Comparison of ENCODE assay signal across 8 cellular contexts in genomic region chr14:50560929-50561280, GRCh38. TPM values are rescaled to one million over a fixed set of nuclear protein-coding genes. Genes with fewer than 3 reads are reported as not detected.
DNase-seq lines count a peak whose midpoint lies in the region; ATAC-seq, FAIRE-seq and TF ChIP-seq lines count a peak whose summit lies in the region.

No MANE protein-coding gene starts in this region.

- H3K9ac ChIP-seq in K562 (ENCODE audit: insufficient read depth in 1 of 2, low read depth in 2 of 2, low read length in 2 of 2), result no peak overlapping the region

- no peaks in the 10 kb centered on the region for H3K9me3 Mint-ChIP-seq in T-helper 2 cell treated with Interferon-gamma antibody and Interleukin-4, amounts not matched to agents 5 μg/mL and 100 μg/mL, for 36 hours

- no peak for TF ChIP-seq POLR2A in K562 (conservative IDR thresholded peaks at IDR 0.05)

- TF ChIP-seq EP300 in K562 (IDR thresholded peaks at IDR 0.05; ENCODE audit: low read length), result no peak

- intact Hi-C loops in K562 (cut with micrococcal nuclease) (no loop called here), sciatic nerve (cut with DNase I) (no loop called here)

- H3K4me3 Mint-ChIP-seq in T-helper 2 cell treated with Interferon-gamma antibody and Interleukin-4, amounts not matched to agents 5 μg/mL and 100 μg/mL, for 36 hours, result peak overlapping the region; percentile 80

- H3K4me1 ChIP-seq in K562 (replicated peaks in 1 of 2; ENCODE audit: control insufficient read depth in 2 of 2, insufficient read depth in 2 of 2, low read length in 2 of 2), result peaks cover 0 to 13% of the 10 kb centered on the region in 2 experiments; a peak in 2 of 5 replicates

- no peaks in the 10 kb centered on the region for H4K20me1 ChIP-seq in K562 (replicated peaks; ENCODE audit: control insufficient read depth, insufficient read depth, low read length)

- POLR2A ChIA-PET in K562 (lab: Yijun Ruan, JAX), result no interaction called here

- peak; percentile 73 for DNase-seq in GDM1 (lab: John Stamatoyannopoulos, UW)
- peak; percentile 85 for DNase-seq in NCI-H1092 treated with DMSO at 0.1 percent for 48 hours (lab: John Stamatoyannopoulos, UW)
- peak; percentile 69 for DNase-seq in T-helper 2 cell treated with Interferon-gamma antibody and Interleukin-4, amounts not matched to agents 5 μg/mL and 100 μg/mL, for 36 hours (ENCODE audit: low spot score)
- peak in 3 of 4 experiments; percentile 5 to 20 (median 7) for DNase-seq in K562 (ENCODE audit: extremely low read depth in 1 of 4, low spot score in 3 of 4)
- peak; percentile 92 for DNase-seq in sciatic nerve (ENCODE audit: low spot score)

- ATAC-seq in K562 (peak; percentile 66), sciatic nerve (peak; percentile 92), HG02973 (IDR thresholded peaks at IDR 0.05; ENCODE audit: unreplicated experiment) (no peak), HG03457 (IDR thresholded peaks at IDR 0.05; ENCODE audit: unreplicated experiment) (no peak)

- peaks cover 60% of the 10 kb centered on the region for H3K27me3 Mint-ChIP-seq in T-helper 2 cell treated with Interferon-gamma antibody and Interleukin-4, amounts not matched to agents 5 μg/mL and 100 μg/mL, for 36 hours (ENCODE audit: low read depth)

- no peak overlapping the region for H3K27ac ChIP-seq in K562 (ENCODE audit: extremely low read depth, low read depth, low read length)

- peak overlapping the region; percentile 59; the same call in 1 of the 2 replicates for H2AFZ ChIP-seq in K562 (ENCODE audit: low read depth, low read length)

- peak overlapping the region; percentile 74 for H3K4me2 ChIP-seq in K562 (ENCODE audit: insufficient read depth, low read length)

- in situ Hi-C loops in K562 (cut with MboI), result no loop called here

- H3K4me1 Mint-ChIP-seq in T-helper 2 cell treated with Interferon-gamma antibody and Interleukin-4, amounts not matched to agents 5 μg/mL and 100 μg/mL, for 36 hours (ENCODE audit: low read depth), result peaks cover 6% of the 10 kb centered on the region

- H3K4me3 ChIP-seq in K562, result peak overlapping the region; percentile 38
- peak overlapping the region; percentile 73 for H3K4me3 ChIP-seq in iPS-11a (ENCODE audit: low read depth, low read length)

- H3K36me3 Mint-ChIP-seq in T-helper 2 cell treated with Interferon-gamma antibody and Interleukin-4, amounts not matched to agents 5 μg/mL and 100 μg/mL, for 36 hours (ENCODE audit: low read depth), result no peaks in the 10 kb centered on the region

- no peak for TF ChIP-seq CTCF in K562 (IDR thresholded peaks at IDR 0.05 in 2 of 3, conservative IDR thresholded peaks at IDR 0.05 in 1 of 3; ENCODE audit: insufficient read depth in 2 of 3, low read depth in 1 of 3, low read length in 3 of 3)

- no TSS peak for BruUV-seq in K562 (replicated peaks; lab: Mats Ljungman, UMichigan)

- H3K27me3 ChIP-seq in K562 (ENCODE audit: control insufficient read depth in 2 of 2, insufficient read depth in 2 of 2, low read length in 2 of 2), result peaks cover 14 to 30% of the 10 kb centered on the region in 2 experiments

- no peaks in the 10 kb centered on the region for H3K9me1 ChIP-seq in K562 (ENCODE audit: control insufficient read depth, insufficient read depth, low read length)

- 1% methylated on average over 13 of the region's 21 CpGs for WGBS in K562 (ENCODE audit: insufficient coverage, low coverage, missing lambda C conversion rate)

- no peaks in the 10 kb centered on the region for H3K79me2 ChIP-seq in K562 (ENCODE audit: control insufficient read depth, insufficient read depth, low read length)

- H3K36me3 ChIP-seq in K562 (ENCODE audit: control insufficient read depth, insufficient read depth, low read length), result no peaks in the 10 kb centered on the region

- H3K9me3 ChIP-seq in K562 (replicated peaks; ENCODE audit: control insufficient read depth, insufficient read depth, low read depth, low read length), result no peaks in the 10 kb centered on the region

- TF ChIP-seq RAD21 in K562 (CRISPR knock-in tag; conservative IDR thresholded peaks at IDR 0.05 in 1 of 2, IDR thresholded peaks at IDR 0.05 in 1 of 2), result no peak

- CTCF ChIA-PET in K562 (lab: Yijun Ruan, JAX; ENCODE audit: low intra/inter-chr PET ratio), result no interaction called here

- no peak for FAIRE-seq in K562 (lab: Jason Lieb, UNC)

- no peak overlapping the region for H3K27ac Mint-ChIP-seq in T-helper 2 cell treated with Interferon-gamma antibody and Interleukin-4, amounts not matched to agents 5 μg/mL and 100 μg/mL, for 36 hours

TF ChIP-seq in K562, 482 proteins besides CTCF, POLR2A, EP300 and RAD21 (continues in another document):
- TF ChIP-seq TOE1 (IDR thresholded peaks at IDR 0.05; ENCODE audit: borderline replicate concordance) (no peak), TOE1 (CRISPR knock-in tag; IDR thresholded peaks at IDR 0.05; ENCODE audit: borderline replicate concordance, low read depth) (no peak), RBM15 (IDR thresholded peaks at IDR 0.05; ENCODE audit: insufficient read depth, low read length) (no peak), KDM2B (CRISPR knock-in tag; IDR thresholded peaks at IDR 0.05) (no peak), POLR2G (IDR thresholded peaks at IDR 0.05; ENCODE audit: low read depth, low read length) (no peak), ELF2 (CRISPR knock-in tag; IDR thresholded peaks at IDR 0.05) (no peak), SAFB2 (IDR thresholded peaks at IDR 0.05; ENCODE audit: borderline replicate concordance, low read depth, low read length, severe bottlenecking) (no peak), GABPB1 (CRISPR knock-in tag; IDR thresholded peaks at IDR 0.05) (no peak), CEBPG (CRISPR knock-in tag; IDR thresholded peaks at IDR 0.05) (no peak), CEBPG (tag; conservative IDR thresholded peaks at IDR 0.05 in 1 of 2, IDR thresholded peaks at IDR 0.05 in 1 of 2) (no peak), KAT8 (IDR thresholded peaks at IDR 0.05; ENCODE audit: low read depth) (no peak)
- TF ChIP-seq, protein P1, sequence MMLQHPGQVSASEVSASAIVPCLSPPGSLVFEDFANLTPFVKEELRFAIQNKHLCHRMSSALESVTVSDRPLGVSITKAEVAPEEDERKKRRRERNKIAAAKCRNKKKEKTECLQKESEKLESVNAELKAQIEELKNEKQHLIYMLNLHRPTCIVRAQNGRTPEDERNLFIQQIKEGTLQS (IDR thresholded peaks at IDR 0.05), result no peak
- TF ChIP-seq, protein P1 (CRISPR knock-in tag; conservative IDR thresholded peaks at IDR 0.05), result no peak

RNA-seq across cellular contexts. Expression of gene ATL1, which starts 1.0 kb away (rescaled TPM):
- not detected in 2 replicates for total RNA-seq in K562 (2011; cell fraction: chromatin; rRNA removed; ENCODE audit: low replicate concordance)
- total RNA-seq in K562 (2011; cell fraction: nucleolus; rRNA removed), result not detected in 2 replicates
- total RNA-seq in K562 (2011; cell fraction: nucleoplasm; rRNA removed), result not detected in 2 replicates
- total RNA-seq in K562 (2014; rRNA removed) (not detected in 2 replicates), K562 (2014; rRNA removed; fragmentation: Illumina TruSeq; extraction: Trizol) (0.07 TPM in 1 of 2 replicates, not detected in the other), K562 (2015; rRNA removed; fragmentation: Illumina TruSeq; extraction: Trizol) (not detected in 2 replicates), K562 (2021) (0.16 TPM in 1 of 2 replicates, not detected in the other), sciatic nerve (23.3 TPM)
- polyA plus RNA-seq in K562 (2011; rRNA removed) (0.15 TPM in 1 of 2 replicates, not detected in the other), K562 (2014; fragmentation: Illumina TruSeq; extraction: Trizol) (0.04 TPM in 1 of 2 replicates, not detected in the other), K562 (2014; fragmentation: Nextera tagmentation; extraction: Ambion mirVana) (under 1 TPM; 0.07 to 0.15 TPM), K562 (2014; rRNA removed) (not detected in 2 replicates)
- not detected in 2 replicates for polyA plus RNA-seq in K562 (2011; cell fraction: cytosol; rRNA removed)
- not detected in 2 replicates for polyA plus RNA-seq in K562 (2011; cell fraction: nucleus; rRNA removed)
- 0.33 and 0.35 TPM in 2 replicates for polyA plus RNA-seq in K562 (2012)
- 0.45 TPM in 1 of 2 replicates, not detected in the other for polyA minus RNA-seq in K562 (2011; rRNA and poly(A)+ RNA removed)
- polyA minus RNA-seq in K562 (2011; cell fraction: cytosol; rRNA and poly(A)+ RNA removed), result not detected in 2 replicates
- polyA minus RNA-seq in K562 (2011; cell fraction: nucleus; rRNA and poly(A)+ RNA removed), result not detected in 2 replicates

RNA-seq across cellular contexts. Expression of gene MAP4K5, which starts 28.5 kb away (rescaled TPM):
- 21.0 and 65.4 TPM in 2 replicates for total RNA-seq in K562 (2011; cell fraction: chromatin; rRNA removed; ENCODE audit: low replicate concordance)
- total RNA-seq in K562 (2011; cell fraction: nucleolus; rRNA removed), result 8.8 and 10.7 TPM in 2 replicates
- total RNA-seq in K562 (2011; cell fraction: nucleoplasm; rRNA removed), result 26.3 and 31.1 TPM in 2 replicates
- total RNA-seq in K562 (2014; rRNA removed) (29.4 and 39.5 TPM in 2 replicates), K562 (2014; rRNA removed; fragmentation: Illumina TruSeq; extraction: Trizol) (18.0 and 18.4 TPM in 2 replicates), K562 (2015; rRNA removed; fragmentation: Illumina TruSeq; extraction: Trizol) (17.2 and 18.1 TPM in 2 replicates), K562 (2021) (23.9 and 24.7 TPM in 2 replicates), sciatic nerve (94.6 TPM)
- polyA plus RNA-seq in K562 (2011; rRNA removed) (12.2 and 14.4 TPM in 2 replicates), K562 (2014; fragmentation: Illumina TruSeq; extraction: Trizol) (15.2 and 18.0 TPM in 2 replicates), K562 (2014; fragmentation: Nextera tagmentation; extraction: Ambion mirVana) (1 to 10 TPM; 5.9 TPM), K562 (2014; rRNA removed) (25.8 and 28.0 TPM in 2 replicates)
- polyA plus RNA-seq in K562 (2011; cell fraction: cytosol; rRNA removed), result 4.4 and 5.2 TPM in 2 replicates
- 17.6 and 24.7 TPM in 2 replicates for polyA plus RNA-seq in K562 (2011; cell fraction: nucleus; rRNA removed)
- polyA plus RNA-seq in K562 (2012), result 8.9 and 15.0 TPM in 2 replicates
- 13.3 and 14.9 TPM in 2 replicates for polyA minus RNA-seq in K562 (2011; rRNA and poly(A)+ RNA removed)
- 6.4 and 8.5 TPM in 2 replicates for polyA minus RNA-seq in K562 (2011; cell fraction: cytosol; rRNA and poly(A)+ RNA removed)
- 28.8 and 38.8 TPM in 2 replicates for polyA minus RNA-seq in K562 (2011; cell fraction: nucleus; rRNA and poly(A)+ RNA removed)

Comparison
In these comparisons a context has a peak if more than half of its experiments do, and no peak if none do; other contexts are left out.
1. DNase-seq: peak in every context shown above with its lines; median percentile 92 in sciatic nerve; 85 in NCI-H1092 treated with DMSO at 0.1 percent for 48 hours; 73 in GDM1; 69 in T-helper 2 cell treated with Interferon-gamma antibody and Interleukin-4, amounts not matched to agents 5 μg/mL and 100 μg/mL, for 36 hours; 7 in K562.
2. ATAC-seq: peak in K562 (single experiment) and sciatic nerve (single experiment); none in HG02973 (single experiment) and HG03457 (single experiment).
3. RNA of gene ATL1, which starts 1.0 kb away (total RNA-seq): 23.3 TPM in sciatic nerve (single experiment); 0.07 to 0.16 TPM in K562; every median in the first group is over 10 times any median in the second.